Comparison of ENCODE assay signal across 8 cellular contexts in the genomic region with DNA sequence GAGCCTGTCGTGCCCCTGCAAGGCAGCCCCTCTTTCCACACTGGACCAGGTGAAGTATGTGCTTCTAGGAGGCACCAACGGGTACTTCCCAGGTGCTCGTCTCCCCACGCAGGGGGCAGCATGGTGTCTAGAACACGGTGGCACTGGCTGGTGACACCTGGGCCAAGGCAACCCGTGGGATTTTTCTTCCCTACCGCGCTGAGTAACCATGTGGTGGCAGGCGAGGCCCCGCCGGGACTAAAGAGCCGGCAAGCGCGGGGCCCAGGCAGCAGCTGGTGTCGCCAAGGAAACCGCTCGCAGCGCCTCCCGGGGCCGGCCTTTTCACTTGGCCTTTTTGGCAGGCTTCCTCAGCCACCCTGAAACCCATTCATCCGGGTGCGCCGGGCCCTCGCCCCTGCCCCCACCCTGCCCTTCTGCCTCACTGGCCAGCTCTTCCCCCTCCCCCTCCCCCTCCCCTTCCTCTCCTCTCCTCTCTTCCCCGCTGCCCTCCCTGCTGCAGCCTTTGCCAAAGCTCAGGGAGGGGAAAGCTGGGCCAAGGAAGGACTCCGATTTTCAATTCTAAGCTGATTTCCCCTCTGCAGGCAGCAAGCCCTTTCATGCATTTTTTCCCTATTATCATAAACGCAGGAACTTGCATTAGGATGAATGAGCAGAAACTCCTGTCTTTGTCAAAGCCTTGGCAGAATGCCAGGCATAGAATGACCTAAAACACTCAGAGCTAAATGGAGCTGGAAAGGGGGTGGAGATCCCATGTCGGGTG.
DNase-seq lines count a peak whose midpoint lies in the region; ATAC-seq and TF ChIP-seq lines count a peak whose summit lies in the region.

No MANE protein-coding gene starts in this region.

- ATAC-seq in HG03432 (IDR thresholded peaks at IDR 0.05; ENCODE audit: unreplicated experiment) = peak; percentile 87

- H3K4me3 ChIP-seq in lower leg skin (ENCODE audit: low read depth, poor library complexity, severe bottlenecking) = no peak overlapping the region

- 2% methylated on average over 22 to 27 of the region's 28 CpGs for WGBS in lower leg skin, 2 donors

- intact Hi-C loops in lower leg skin (cut with DNase I; ENCODE audit: low total_unique reads) = loop anchor here (10.0 kb wide), 1 partner anchor 118 kb away; no protein-coding TSS in a partner anchor

- no peak for TF ChIP-seq POLR2A in lower leg skin (IDR thresholded peaks at IDR 0.05)

- TF ChIP-seq CTCF in AG09319 (IDR thresholded peaks at IDR 0.05; ENCODE audit: low read depth, low read length) (peak; percentile 49), lower leg skin (IDR thresholded peaks at IDR 0.05) (no peak)

- DNase-seq in AG09319 (ENCODE audit: extremely low read depth, low read depth) (peak; percentile 56), GM19238 (ENCODE audit: insufficient read length, low spot score) (peak; percentile 84), NCI-H510A treated with DMSO at 0.1 percent for 48 hours (lab: John Stamatoyannopoulos, UW) (peak; percentile 93), dermis blood vessel endothelial cell (peak; percentile 95), lower leg skin (ENCODE audit: low spot score in 2 of 2) (peak; percentile 75 to 97)
- peak; percentile 51 to 71 for DNase-seq in activated CD4-positive, alpha-beta T cell treated with anti-CD3 and anti-CD28 coated beads, Interleukin-2, amount 50 U/mL, for 24 hours (ENCODE audit: low read depth in 1 of 2, low spot score in 1 of 2)
- peak; percentile 52 to 79 (median 56) for DNase-seq in stimulated activated CD4-positive, alpha-beta T cell treated with anti-CD3 and anti-CD28 coated beads, TNF-alpha, amount 100 ng/mL, for 24 hours (ENCODE audit: low read depth in 3 of 3)
